ENCODE assay signal across 8 cellular contexts in the genomic region with DNA sequence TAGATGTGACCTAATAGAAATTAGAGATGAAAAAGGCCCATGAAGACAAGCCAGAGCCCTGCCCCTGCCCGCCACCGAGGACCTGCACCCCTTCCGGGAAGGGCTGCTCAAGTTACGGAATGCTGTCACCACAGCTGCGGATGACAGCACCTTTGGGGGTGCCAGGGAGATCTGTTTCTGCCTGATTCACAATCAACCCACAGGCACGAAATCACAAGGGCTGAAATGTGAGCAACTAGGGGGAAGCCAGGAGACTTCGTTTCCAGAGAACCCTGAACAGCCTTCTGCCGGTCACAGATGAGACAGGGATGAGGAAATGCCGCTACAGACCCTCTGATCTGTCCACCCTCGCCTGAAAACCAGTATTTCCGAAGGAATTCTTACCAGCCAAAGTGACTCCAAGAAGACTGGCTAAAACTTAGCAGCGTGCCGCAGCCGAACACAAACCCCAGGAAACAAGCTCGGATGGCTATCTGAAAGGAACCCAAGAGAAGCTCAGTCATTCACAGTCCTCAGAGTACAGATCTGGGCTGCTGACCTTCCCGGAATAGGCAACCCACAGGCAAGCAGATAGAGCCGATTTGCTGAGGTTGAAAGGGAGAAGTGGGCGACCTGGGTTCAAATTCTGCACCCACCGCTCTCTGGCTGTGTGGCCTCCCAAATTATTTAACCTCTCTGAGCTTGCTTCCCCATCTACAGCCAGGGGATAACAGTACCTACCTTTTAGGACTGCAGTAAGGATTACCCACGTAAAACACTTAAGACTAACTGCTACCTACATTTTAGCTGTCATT. TPM values are rescaled to one million over a fixed set of nuclear protein-coding genes. Genes with fewer than 3 reads are reported as not detected.
DNase-seq lines count a peak whose midpoint lies in the region; ATAC-seq, FAIRE-seq and TF ChIP-seq lines count a peak whose summit lies in the region.

No MANE protein-coding gene starts in this region.

- H3K36me3 ChIP-seq in ACC112 (ENCODE audit: insufficient read depth, low read length) = peaks cover 6% of the 10 kb centered on the region
- peaks cover 0 to 40% of the 10 kb centered on the region in 2 donors for H3K36me3 ChIP-seq in adrenal gland (replicated peaks in 1 of 2)
- peaks cover 7 to 30% of the 10 kb centered on the region in 2 experiments; a peak in 4 of 5 replicates for H3K36me3 ChIP-seq in HepG2 (replicated peaks in 1 of 2; ENCODE audit: control insufficient read depth in 1 of 2, insufficient read depth in 2 of 2, low read length in 2 of 2)
- H3K36me3 ChIP-seq in upper lobe of right lung = peaks cover 39% of the 10 kb centered on the region

- H3K4me1 ChIP-seq in ACC112 (ENCODE audit: control insufficient read depth, insufficient read depth, low read length, unreplicated experiment) (peaks cover 13% of the 10 kb centered on the region), adrenal gland (replicated peaks in 1 of 2) (peaks cover 6 to 23% of the 10 kb centered on the region in 2 donors), HepG2 (ENCODE audit: insufficient read depth, low read length) (peaks cover 44% of the 10 kb centered on the region), upper lobe of right lung (peaks cover 11% of the 10 kb centered on the region)

- TSS peak; percentile 49 for BruUV-seq in HepG2 (replicated peaks; lab: Mats Ljungman, UMichigan)

- FAIRE-seq in HepG2 (lab: Jason Lieb, UNC) = no peak

- H2AFZ ChIP-seq in ACC112 (ENCODE audit: low read length, unreplicated experiment) (peak overlapping the region; percentile 55), HepG2 (ENCODE audit: low read length) (no peak overlapping the region)

- H3K79me2 ChIP-seq in ACC112 (ENCODE audit: control insufficient read depth, insufficient read depth, low read length, unreplicated experiment) = peaks cover 27% of the 10 kb centered on the region
- H3K79me2 ChIP-seq in HepG2 (ENCODE audit: insufficient read depth, low read length) = peaks cover 20% of the 10 kb centered on the region

- POLR2A ChIA-PET in HepG2 (lab: Yijun Ruan, JAX) = interaction anchor here (1.0 to 2.0 kb wide), 4 partner anchors 10 to 36 kb away, joined by 4 to 17 read pairs (median 4); no protein-coding TSS in a partner anchor

- in situ Hi-C loops in HepG2 (cut with HindIII; ENCODE audit: extremely low pct_ligation_motif_present, low pct_unique_long_range_greater_than_20kb) = no loop called here

- no peak for TF ChIP-seq RAD21 in HepG2 (CRISPR knock-in tag; IDR thresholded peaks at IDR 0.05)

- peak overlapping the region; percentile 95 for H3K4me2 ChIP-seq in HepG2 (ENCODE audit: low read depth, low read length)

- H3K9me3 ChIP-seq in adrenal gland (replicated peaks in 1 of 3) = no peaks in the 10 kb centered on the region
- H3K9me3 ChIP-seq in HepG2 (ENCODE audit: low read length) = no peaks in the 10 kb centered on the region
- H3K9me3 ChIP-seq in upper lobe of right lung = no peaks in the 10 kb centered on the region

- TF ChIP-seq EP300 in HepG2 (IDR thresholded peaks at IDR 0.05; ENCODE audit: low read depth in 2 of 2, low read length in 2 of 2) = no peak
- TF ChIP-seq EP300 in HepG2 (CRISPR knock-in tag; IDR thresholded peaks at IDR 0.05; ENCODE audit: borderline replicate concordance) = no peak

- H3K4me3 ChIP-seq in ACC112 (ENCODE audit: low read depth, low read length) = peak overlapping the region; percentile 90
- peak overlapping the region; percentile 92 for H3K4me3 ChIP-seq in HFF-Myc (replicated peaks; ENCODE audit: low read depth, low read length)
- peak overlapping the region in 2 of 4 donors; percentile 32 to 98 for H3K4me3 ChIP-seq in adrenal gland
- peak overlapping the region; percentile 79 to 82 (median 81) for H3K4me3 ChIP-seq in HepG2 (replicated peaks in 1 of 3; ENCODE audit: insufficient read depth in 1 of 3, low read depth in 2 of 3, low read length in 3 of 3)
- H3K4me3 ChIP-seq in upper lobe of right lung = peak overlapping the region; percentile 78

- intact Hi-C loops in adrenal gland (cut with DNase I) = no loop called here
- intact Hi-C loops in HepG2 (cut with micrococcal nuclease; ENCODE audit: unreplicated experiment) = no loop called here
- intact Hi-C loops in upper lobe of right lung (cut with DNase I) = no loop called here

- TF ChIP-seq POLR2A in adrenal gland (IDR thresholded peaks at IDR 0.05) = no peak
- no peak for TF ChIP-seq POLR2A in HepG2 (IDR thresholded peaks at IDR 0.05; ENCODE audit: insufficient read depth in 1 of 2, low read depth in 2 of 2, low read length in 2 of 2)

- TF ChIP-seq CTCF in HFF-Myc (IDR thresholded peaks at IDR 0.05; ENCODE audit: low read depth, low read length, missing control alignments) = no peak
- TF ChIP-seq CTCF in adrenal gland (IDR thresholded peaks at IDR 0.05) = no peak
- TF ChIP-seq CTCF in HepG2 (CRISPR knock-in tag; IDR thresholded peaks at IDR 0.05) = no peak
- no peak for TF ChIP-seq CTCF in upper lobe of right lung (IDR thresholded peaks at IDR 0.05)

- ATAC-seq in HepG2 (no peak), upper lobe of right lung (no peak)

- H3K27ac ChIP-seq in ACC112 (ENCODE audit: low read depth, low read length) = peak overlapping the region; percentile 38; the same call in 1 of the 2 replicates
- peak overlapping the region in 3 of 5 donors; percentile 55 to 90 (median 57) for H3K27ac ChIP-seq in adrenal gland
- H3K27ac ChIP-seq in HepG2 (ENCODE audit: extremely low read length, insufficient read depth, low read length) = peak overlapping the region; percentile 56
- peak overlapping the region; percentile 36 for H3K27ac ChIP-seq in upper lobe of right lung

- CTCF ChIA-PET in HepG2 (lab: Yijun Ruan, JAX; ENCODE audit: low intra/inter-chr PET ratio, low total read pairs) = no interaction called here

- WGBS in adrenal gland, 4 donors = 35 to 41% (median 38%) methylated on average over 19 to 20 of the region's 20 CpGs
- WGBS in HepG2 (ENCODE audit: low lambda C conversion rate) = 36% methylated on average over 18 of the region's 20 CpGs

- DNase-seq in HFF-Myc (ENCODE audit: extremely low read depth, low read depth) (no peak), adrenal gland (peak in 3 of 7 donors; percentile 43 to 52 (median 48)), HepG2 (ENCODE audit: low spot score) (no peak), upper lobe of right lung (no peak), hippocampal formation (lab: John Stamatoyannopoulos, UW) (no peak), NCI-H524 (lab: John Stamatoyannopoulos, UW) (no peak), GM19238 (ENCODE audit: insufficient read length, low spot score) (no peak)

- no peaks in the 10 kb centered on the region for H4K20me1 ChIP-seq in HepG2 (ENCODE audit: insufficient read depth, low read length)

- H3K9ac ChIP-seq in HepG2 (ENCODE audit: insufficient read depth, low read depth, low read length) = peak overlapping the region; percentile 71

- H3K27me3 ChIP-seq in ACC112 (ENCODE audit: insufficient read depth, low read length) (no peaks in the 10 kb centered on the region), adrenal gland (no peaks in the 10 kb centered on the region), HepG2 (ENCODE audit: control insufficient read depth in 1 of 2, insufficient read depth in 2 of 2, low read length in 2 of 2) (no peaks in the 10 kb centered on the region), upper lobe of right lung (peaks cover 6% of the 10 kb centered on the region)

RNA-seq across cellular contexts. Expression of gene ICMT, which starts 1.1 kb away (rescaled TPM):
- 10 to 100 TPM; 42.0 to 89.2 (median 67.8) TPM for total RNA-seq in adrenal gland
- polyA plus RNA-seq in adrenal gland = 10 to 100 TPM; 12.6 to 98.0 (median 17.0) TPM
- 61.7 and 69.7 TPM in 2 replicates for total RNA-seq in HepG2 (2016; rRNA removed; fragmentation: Illumina TruSeq; extraction: Trizol)
- 23.7 and 29.8 TPM in 2 replicates for total RNA-seq in HepG2 (2016; cell fraction: cytosol; rRNA removed; fragmentation: Illumina TruSeq; extraction: Trizol; ENCODE audit: low read depth)
- 60.0 and 68.5 TPM in 2 replicates for total RNA-seq in HepG2 (2016; cell fraction: insoluble cytoplasmic fraction; rRNA removed; fragmentation: Illumina TruSeq; extraction: Trizol)
- total RNA-seq in HepG2 (2016; cell fraction: membrane; rRNA removed; fragmentation: Illumina TruSeq; extraction: Trizol) = 90.0 and 91.4 TPM in 2 replicates
- total RNA-seq in HepG2 (2016; cell fraction: nucleus; rRNA removed; fragmentation: Illumina TruSeq; extraction: Trizol) = 45.6 and 50.8 TPM in 2 replicates
- polyA plus RNA-seq in HepG2 (2011; rRNA removed) = 23.1 and 24.6 TPM in 2 replicates
- polyA plus RNA-seq in HepG2 (2011; cell fraction: cytosol; rRNA removed) = 23.8 and 31.3 TPM in 2 replicates
- polyA plus RNA-seq in HepG2 (2011; cell fraction: nucleus; rRNA removed) = 8.9 and 10.8 TPM in 2 replicates
- 26.0 and 27.3 TPM in 2 replicates for polyA plus RNA-seq in HepG2 (2012)
- 38.8 and 46.6 TPM in 2 replicates for polyA plus RNA-seq in HepG2 (2016; cell fraction: cytosol; fragmentation: Illumina TruSeq; extraction: Trizol; ENCODE audit: low read depth)
- 66.5 and 67.0 TPM in 2 replicates for polyA plus RNA-seq in HepG2 (2016; cell fraction: insoluble cytoplasmic fraction; fragmentation: Illumina TruSeq; extraction: Trizol; ENCODE audit: low read depth)
- polyA plus RNA-seq in HepG2 (2016; cell fraction: membrane; fragmentation: Illumina TruSeq; extraction: Trizol; ENCODE audit: low read depth) = 87.3 and 91.3 TPM in 2 replicates
- 77.9 and 79.1 TPM in 2 replicates for polyA plus RNA-seq in HepG2 (2016; cell fraction: nucleus; fragmentation: Illumina TruSeq; extraction: Trizol; ENCODE audit: insufficient read depth, low read depth)
- 42.4 and 109 TPM in 2 replicates for polyA minus RNA-seq in HepG2 (2011; rRNA and poly(A)+ RNA removed; ENCODE audit: low replicate concordance)
- 24.0 and 31.1 TPM in 2 replicates for polyA minus RNA-seq in HepG2 (2011; cell fraction: cytosol; rRNA and poly(A)+ RNA removed)
- 12.5 and 14.2 TPM in 2 replicates for polyA minus RNA-seq in HepG2 (2011; cell fraction: nucleus; rRNA and poly(A)+ RNA removed)
- 56.9 TPM for total RNA-seq in upper lobe of right lung

RNA-seq across cellular contexts. Expression of gene HES3, which starts 9.3 kb away (rescaled TPM):
- total RNA-seq in adrenal gland (not detected), HepG2 (2016; rRNA removed; fragmentation: Illumina TruSeq; extraction: Trizol) (not detected in 2 replicates), upper lobe of right lung (not detected)
- polyA plus RNA-seq in adrenal gland (not detected), HepG2 (2011; rRNA removed) (not detected in 2 replicates)
- total RNA-seq in HepG2 (2016; cell fraction: cytosol; rRNA removed; fragmentation: Illumina TruSeq; extraction: Trizol; ENCODE audit: low read depth) = not detected in 2 replicates
- not detected in 2 replicates for total RNA-seq in HepG2 (2016; cell fraction: insoluble cytoplasmic fraction; rRNA removed; fragmentation: Illumina TruSeq; extraction: Trizol)
- not detected in 2 replicates for total RNA-seq in HepG2 (2016; cell fraction: membrane; rRNA removed; fragmentation: Illumina TruSeq; extraction: Trizol)
- total RNA-seq in HepG2 (2016; cell fraction: nucleus; rRNA removed; fragmentation: Illumina TruSeq; extraction: Trizol) = not detected in 2 replicates
- not detected in 2 replicates for polyA plus RNA-seq in HepG2 (2011; cell fraction: cytosol; rRNA removed)
- not detected in 2 replicates for polyA plus RNA-seq in HepG2 (2011; cell fraction: nucleus; rRNA removed)
- not detected in 2 replicates for polyA plus RNA-seq in HepG2 (2012)
- polyA plus RNA-seq in HepG2 (2016; cell fraction: cytosol; fragmentation: Illumina TruSeq; extraction: Trizol; ENCODE audit: low read depth) = not detected in 2 replicates
- not detected in 2 replicates for polyA plus RNA-seq in HepG2 (2016; cell fraction: insoluble cytoplasmic fraction; fragmentation: Illumina TruSeq; extraction: Trizol; ENCODE audit: low read depth)
- not detected in 2 replicates for polyA plus RNA-seq in HepG2 (2016; cell fraction: membrane; fragmentation: Illumina TruSeq; extraction: Trizol; ENCODE audit: low read depth)
- polyA plus RNA-seq in HepG2 (2016; cell fraction: nucleus; fragmentation: Illumina TruSeq; extraction: Trizol; ENCODE audit: insufficient read depth, low read depth) = not detected in 2 replicates
- not detected in 2 replicates for polyA minus RNA-seq in HepG2 (2011; rRNA and poly(A)+ RNA removed; ENCODE audit: low replicate concordance)
- polyA minus RNA-seq in HepG2 (2011; cell fraction: cytosol; rRNA and poly(A)+ RNA removed) = not detected in 2 replicates
- not detected in 2 replicates for polyA minus RNA-seq in HepG2 (2011; cell fraction: nucleus; rRNA and poly(A)+ RNA removed)

RNA-seq across cellular contexts. Expression of gene GPR153, which starts 26.2 kb away (rescaled TPM):
- total RNA-seq in adrenal gland (1 to 10 TPM; 1.9 to 5.9 (median 3.1) TPM), HepG2 (2016; rRNA removed; fragmentation: Illumina TruSeq; extraction: Trizol) (0.27 and 0.31 TPM in 2 replicates), upper lobe of right lung (16.9 TPM)
- polyA plus RNA-seq in adrenal gland (1 to 10 TPM in 2 of 3 donors, under 1 TPM in 1; 0.86 to 3.2 (median 2.4) TPM), HepG2 (2011; rRNA removed) (0.22 and 0.44 TPM in 2 replicates)
- 0.09 and 0.10 TPM in 2 replicates for total RNA-seq in HepG2 (2016; cell fraction: cytosol; rRNA removed; fragmentation: Illumina TruSeq; extraction: Trizol; ENCODE audit: low read depth)
- total RNA-seq in HepG2 (2016; cell fraction: insoluble cytoplasmic fraction; rRNA removed; fragmentation: Illumina TruSeq; extraction: Trizol) = 0.12 and 0.28 TPM in 2 replicates
- 0.34 TPM in 2 replicates for total RNA-seq in HepG2 (2016; cell fraction: membrane; rRNA removed; fragmentation: Illumina TruSeq; extraction: Trizol)
- total RNA-seq in HepG2 (2016; cell fraction: nucleus; rRNA removed; fragmentation: Illumina TruSeq; extraction: Trizol) = 0.31 TPM in 2 replicates
- 0.19 and 0.31 TPM in 2 replicates for polyA plus RNA-seq in HepG2 (2011; cell fraction: cytosol; rRNA removed)
- 0.50 and 0.85 TPM in 2 replicates for polyA plus RNA-seq in HepG2 (2011; cell fraction: nucleus; rRNA removed)
- 0.15 and 0.28 TPM in 2 replicates for polyA plus RNA-seq in HepG2 (2012)
- 0.09 and 0.19 TPM in 2 replicates for polyA plus RNA-seq in HepG2 (2016; cell fraction: cytosol; fragmentation: Illumina TruSeq; extraction: Trizol; ENCODE audit: low read depth)
- 0.29 and 0.35 TPM in 2 replicates for polyA plus RNA-seq in HepG2 (2016; cell fraction: insoluble cytoplasmic fraction; fragmentation: Illumina TruSeq; extraction: Trizol; ENCODE audit: low read depth)
- 0.34 and 0.41 TPM in 2 replicates for polyA plus RNA-seq in HepG2 (2016; cell fraction: membrane; fragmentation: Illumina TruSeq; extraction: Trizol; ENCODE audit: low read depth)
- 0.17 and 0.36 TPM in 2 replicates for polyA plus RNA-seq in HepG2 (2016; cell fraction: nucleus; fragmentation: Illumina TruSeq; extraction: Trizol; ENCODE audit: insufficient read depth, low read depth)
- 0.98 and 5.5 TPM in 2 replicates for polyA minus RNA-seq in HepG2 (2011; rRNA and poly(A)+ RNA removed; ENCODE audit: low replicate concordance)
- polyA minus RNA-seq in HepG2 (2011; cell fraction: cytosol; rRNA and poly(A)+ RNA removed) = 0.30 and 0.44 TPM in 2 replicates
- 0.25 and 0.26 TPM in 2 replicates for polyA minus RNA-seq in HepG2 (2011; cell fraction: nucleus; rRNA and poly(A)+ RNA removed)

RNA-seq across cellular contexts. Expression of gene RNF207, which starts 28.8 kb away (rescaled TPM):
- 10 to 100 TPM in 5 of 8 donors, 1 to 10 TPM in 3; 2.2 to 16.5 (median 11.3) TPM for total RNA-seq in adrenal gland
- 10 to 100 TPM in 2 of 3 donors, 1 to 10 TPM in 1; 3.8 to 47.4 (median 17.1) TPM for polyA plus RNA-seq in adrenal gland
- total RNA-seq in HepG2 (2016; rRNA removed; fragmentation: Illumina TruSeq; extraction: Trizol) = 1.7 and 9.8 TPM in 2 replicates
- total RNA-seq in HepG2 (2016; cell fraction: cytosol; rRNA removed; fragmentation: Illumina TruSeq; extraction: Trizol; ENCODE audit: low read depth) = 2.0 and 3.0 TPM in 2 replicates
- 2.1 and 8.9 TPM in 2 replicates for total RNA-seq in HepG2 (2016; cell fraction: insoluble cytoplasmic fraction; rRNA removed; fragmentation: Illumina TruSeq; extraction: Trizol)
- 2.4 and 2.5 TPM in 2 replicates for total RNA-seq in HepG2 (2016; cell fraction: membrane; rRNA removed; fragmentation: Illumina TruSeq; extraction: Trizol)
- 14.8 and 17.7 TPM in 2 replicates for total RNA-seq in HepG2 (2016; cell fraction: nucleus; rRNA removed; fragmentation: Illumina TruSeq; extraction: Trizol)
- polyA plus RNA-seq in HepG2 (2011; rRNA removed) = 15.9 and 17.9 TPM in 2 replicates
- polyA plus RNA-seq in HepG2 (2011; cell fraction: cytosol; rRNA removed) = 3.1 and 5.5 TPM in 2 replicates
- 282 and 411 TPM in 2 replicates for polyA plus RNA-seq in HepG2 (2011; cell fraction: nucleus; rRNA removed)
- 3.9 and 4.0 TPM in 2 replicates for polyA plus RNA-seq in HepG2 (2012)
- 0.45 and 0.62 TPM in 2 replicates for polyA plus RNA-seq in HepG2 (2016; cell fraction: cytosol; fragmentation: Illumina TruSeq; extraction: Trizol; ENCODE audit: low read depth)
- 1.8 and 3.9 TPM in 2 replicates for polyA plus RNA-seq in HepG2 (2016; cell fraction: insoluble cytoplasmic fraction; fragmentation: Illumina TruSeq; extraction: Trizol; ENCODE audit: low read depth)
- 0.85 and 1.2 TPM in 2 replicates for polyA plus RNA-seq in HepG2 (2016; cell fraction: membrane; fragmentation: Illumina TruSeq; extraction: Trizol; ENCODE audit: low read depth)
- 47.0 and 48.9 TPM in 2 replicates for polyA plus RNA-seq in HepG2 (2016; cell fraction: nucleus; fragmentation: Illumina TruSeq; extraction: Trizol; ENCODE audit: insufficient read depth, low read depth)
- polyA minus RNA-seq in HepG2 (2011; rRNA and poly(A)+ RNA removed; ENCODE audit: low replicate concordance) = 16.5 and 27.5 TPM in 2 replicates
- 2.5 TPM in 2 replicates for polyA minus RNA-seq in HepG2 (2011; cell fraction: cytosol; rRNA and poly(A)+ RNA removed)
- 30.0 and 38.2 TPM in 2 replicates for polyA minus RNA-seq in HepG2 (2011; cell fraction: nucleus; rRNA and poly(A)+ RNA removed)
- 12.7 TPM for total RNA-seq in upper lobe of right lung

RNA-seq across cellular contexts. Expression of gene RPL22, which starts 35.3 kb away (rescaled TPM):
- total RNA-seq in adrenal gland (100 to 1,000 TPM in 6 of 8 donors, 10 to 100 TPM in 2; 78.5 to 350 (median 225) TPM), HepG2 (2016; rRNA removed; fragmentation: Illumina TruSeq; extraction: Trizol) (545 and 787 TPM in 2 replicates), upper lobe of right lung (308 TPM)
- polyA plus RNA-seq in adrenal gland (100 to 1,000 TPM; 737 to 898 (median 819) TPM), HepG2 (2011; rRNA removed) (146 and 214 TPM in 2 replicates)
- 342 and 387 TPM in 2 replicates for total RNA-seq in HepG2 (2016; cell fraction: cytosol; rRNA removed; fragmentation: Illumina TruSeq; extraction: Trizol; ENCODE audit: low read depth)
- 525 and 788 TPM in 2 replicates for total RNA-seq in HepG2 (2016; cell fraction: insoluble cytoplasmic fraction; rRNA removed; fragmentation: Illumina TruSeq; extraction: Trizol)
- total RNA-seq in HepG2 (2016; cell fraction: membrane; rRNA removed; fragmentation: Illumina TruSeq; extraction: Trizol) = 707 and 829 TPM in 2 replicates
- 180 and 186 TPM in 2 replicates for total RNA-seq in HepG2 (2016; cell fraction: nucleus; rRNA removed; fragmentation: Illumina TruSeq; extraction: Trizol)
- 92.5 and 127 TPM in 2 replicates for polyA plus RNA-seq in HepG2 (2011; cell fraction: cytosol; rRNA removed)
- 29.2 and 40.5 TPM in 2 replicates for polyA plus RNA-seq in HepG2 (2011; cell fraction: nucleus; rRNA removed)
- 1,228 and 1,771 TPM in 2 replicates for polyA plus RNA-seq in HepG2 (2012)
- polyA plus RNA-seq in HepG2 (2016; cell fraction: cytosol; fragmentation: Illumina TruSeq; extraction: Trizol; ENCODE audit: low read depth) = 1,048 and 1,064 TPM in 2 replicates
- 1,078 and 1,177 TPM in 2 replicates for polyA plus RNA-seq in HepG2 (2016; cell fraction: insoluble cytoplasmic fraction; fragmentation: Illumina TruSeq; extraction: Trizol; ENCODE audit: low read depth)
- 1,296 and 1,373 TPM in 2 replicates for polyA plus RNA-seq in HepG2 (2016; cell fraction: membrane; fragmentation: Illumina TruSeq; extraction: Trizol; ENCODE audit: low read depth)
- 473 and 475 TPM in 2 replicates for polyA plus RNA-seq in HepG2 (2016; cell fraction: nucleus; fragmentation: Illumina TruSeq; extraction: Trizol; ENCODE audit: insufficient read depth, low read depth)
- polyA minus RNA-seq in HepG2 (2011; rRNA and poly(A)+ RNA removed; ENCODE audit: low replicate concordance) = 12.9 and 31.5 TPM in 2 replicates
- 48.1 and 62.3 TPM in 2 replicates for polyA minus RNA-seq in HepG2 (2011; cell fraction: cytosol; rRNA and poly(A)+ RNA removed)
- 53.2 and 59.9 TPM in 2 replicates for polyA minus RNA-seq in HepG2 (2011; cell fraction: nucleus; rRNA and poly(A)+ RNA removed)
